ENCODE assay signal across 20 cellular contexts in the genomic region with DNA sequence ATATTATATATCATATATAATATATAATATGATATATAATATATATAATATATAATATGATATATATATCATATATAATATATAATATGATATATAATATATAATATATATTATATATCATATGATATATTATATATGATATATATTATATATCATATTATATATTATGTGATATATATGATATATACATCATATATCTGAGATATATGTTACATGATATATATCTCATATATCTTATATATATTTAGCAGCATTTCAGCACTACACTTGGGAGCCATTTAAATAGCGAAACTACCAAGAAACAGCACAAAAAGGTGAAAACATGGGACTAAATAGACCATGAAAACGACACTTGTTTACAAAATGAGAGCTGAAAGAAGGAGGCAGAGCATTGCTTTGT.
"Had no signal": no experiment of that assay in that cellular context is flagged by ENCODE, and none has a peak within 500 bp of the region (broad histone marks: within the 10 kb centered on the region; RNA-seq: fewer than 3 reads in every experiment).

No MANE protein-coding gene starts in this region.

- H3K9me3 Mint-ChIP-seq: T-helper 2 cell treated with Interferon-gamma antibody and Interleukin-4, amounts not matched to agents 5 μg/mL and 100 μg/mL, for 36 hours had no signal

- H3K27ac ChIP-seq: cardiac muscle cell, dorsolateral prefrontal cortex, foreskin keratinocyte, prostate gland, right atrium auricular region, suprapubic skin had no signal

- H3K4me3 ChIP-seq: cardiac muscle cell, dorsolateral prefrontal cortex, prostate gland, right atrium auricular region, suprapubic skin had no signal

- H3K27me3 ChIP-seq: cardiac muscle cell, dorsolateral prefrontal cortex, foreskin keratinocyte, right atrium auricular region, suprapubic skin had no signal

- ATAC-seq: foreskin keratinocyte; stimulated activated naive CD8-positive, alpha-beta T cell treated with anti-CD3 and anti-CD28 coated beads, Interleukin-15, amount 100 ng/mL, for 72 hours; WTC11 had no signal

- H3K27me3 Mint-ChIP-seq: activated CD4-positive, alpha-beta memory T cell treated with anti-CD3 and anti-CD28 coated beads, Interleukin-2, amount 10 ng/mL, durations not matched to agents 7 days and 5 days; memory B cell; naive B cell; stimulated activated naive CD8-positive, alpha-beta T cell treated with anti-CD3 and anti-CD28 coated beads, Interleukin-15, amount 100 ng/mL, for 72 hours had no signal

- H3K9me3 ChIP-seq: prostate gland, right atrium auricular region, suprapubic skin had no signal

- DNase-seq: activated CD4-positive, alpha-beta memory T cell treated with anti-CD3 and anti-CD28 coated beads, Interleukin-2, amount 10 ng/mL, durations not matched to agents 7 days and 5 days; activated CD4-positive, alpha-beta T cell treated with anti-CD3 and anti-CD28 coated beads for 4 hours; activated effector memory CD4-positive, alpha-beta T cell treated with anti-CD3 and anti-CD28 coated beads, Interleukin-2, amount 50 U/mL, for 16 hours; amniotic stem cell; dorsolateral prefrontal cortex; foreskin keratinocyte; left ventricle myocardium superior; stimulated activated CD4-positive, alpha-beta T cell treated with anti-CD3 and anti-CD28 coated beads, Interleukin-15, amount 100 ng/mL, for 24 hours; stimulated activated CD4-positive, alpha-beta T cell treated with anti-CD3 and anti-CD28 coated beads, Interleukin-2, amount 100 ng/mL, for 48 hours; stimulated activated naive CD8-positive, alpha-beta T cell treated with anti-CD3 and anti-CD28 coated beads, Interleukin-15, amount 100 ng/mL, for 72 hours; trophoblast cell had no signal

- H3K4me3 Mint-ChIP-seq: activated CD4-positive, alpha-beta memory T cell treated with anti-CD3 and anti-CD28 coated beads, Interleukin-2, amount 10 ng/mL, durations not matched to agents 7 days and 5 days; memory B cell; neural crest cell; T-helper 2 cell treated with Interferon-gamma antibody and Interleukin-4, amounts not matched to agents 5 μg/mL and 100 μg/mL, for 36 hours; WTC11 had no signal

- H3K4me1 ChIP-seq: prostate gland had no signal

- H3K36me3 ChIP-seq: prostate gland, suprapubic skin had no signal
